In genomic region chr6:15039136-15039535, GRCh38 we compare ENCODE assay signal across 18 cellular contexts.
DNase-seq lines count a peak whose midpoint lies in the region; ATAC-seq and TF ChIP-seq lines count a peak whose summit lies in the region.
"Had no signal": no experiment of that assay in that cellular context is flagged by ENCODE, and none has a peak within 500 bp of the region (broad histone marks: within the 10 kb centered on the region; RNA-seq: fewer than 3 reads in every experiment).

No MANE protein-coding gene starts in this region.

- H3K27ac ChIP-seq in HUES6 (ENCODE audit: low read depth, low read length) (peak overlapping the region; percentile 60), coronary artery (no peak overlapping the region)
- H3K27ac ChIP-seq: GM23248, HL-60 had no signal

- no peak overlapping the region for H3K4me3 Mint-ChIP-seq in endothelial cell (ENCODE audit: unreplicated experiment)
- H3K4me3 Mint-ChIP-seq in stimulated activated naive B cell treated with anti-CD40 and anti-IgM and Interleukin-4, amounts not matched to agents 10 μg/mL and 1 μg/mL and 100 μg/mL, for 72 hours = no peak overlapping the region
- H3K4me3 Mint-ChIP-seq in activated naive CD4-positive, alpha-beta T cell treated with anti-CD3 and anti-CD28 coated beads, Interleukin-2, amount 10 ng/mL, durations not matched to agents 7 days and 5 days = no peak overlapping the region
- H3K4me3 Mint-ChIP-seq: B cell; CD4-positive, CD25-positive, alpha-beta regulatory T cell; CD8-positive, alpha-beta memory T cell had no signal

- no peak overlapping the region for H3K4me3 ChIP-seq in HUES6 (ENCODE audit: low read depth, low read length)
- H3K4me3 ChIP-seq in coronary artery = no peak overlapping the region
- H3K4me3 ChIP-seq: GM23248, HAP-1 had no signal

- H3K36me3 ChIP-seq in HUES6 (ENCODE audit: control insufficient read depth, insufficient read depth, low read length) = no peaks in the 10 kb centered on the region
- H3K36me3 ChIP-seq: HAP-1 had no signal

- TF ChIP-seq CTCF in endothelial cell (IDR thresholded peaks at IDR 0.05; ENCODE audit: unreplicated experiment) (no peak), coronary artery (IDR thresholded peaks at IDR 0.05) (no peak)

- DNase-seq in NOMO-1 treated with DMSO at 0.1 percent for 48 hours (lab: John Stamatoyannopoulos, UW; ENCODE audit: unreplicated experiment) (peak; percentile 12), NOMO-1 treated with dmso at 0.1 percent for 144 hours (lab: John Stamatoyannopoulos, UW; ENCODE audit: unreplicated experiment) (no peak), endothelial cell (ENCODE audit: low spot score) (no peak), coronary artery (ENCODE audit: low spot score) (no peak)
- no peak for DNase-seq in stimulated activated naive B cell treated with anti-CD40 and anti-IgM and Interleukin-4, amounts not matched to agents 10 μg/mL and 1 μg/mL and 100 μg/mL, for 72 hours
- no peak for DNase-seq in activated naive CD4-positive, alpha-beta T cell treated with anti-CD3 and anti-CD28 coated beads, Interleukin-2, amount 10 ng/mL, durations not matched to agents 7 days and 5 days
- DNase-seq: 8988T; C1 segment of cervical spinal cord; Caco-2; CD4-positive, CD25-positive, alpha-beta regulatory T cell; CD8-positive, alpha-beta memory T cell; GM23248; KG1 had no signal

- no peaks in the 10 kb centered on the region for H3K27me3 Mint-ChIP-seq in endothelial cell (ENCODE audit: unreplicated experiment)
- no peaks in the 10 kb centered on the region for H3K27me3 Mint-ChIP-seq in stimulated activated naive B cell treated with anti-CD40 and anti-IgM and Interleukin-4, amounts not matched to agents 10 μg/mL and 1 μg/mL and 100 μg/mL, for 72 hours
- H3K27me3 Mint-ChIP-seq in activated naive CD4-positive, alpha-beta T cell treated with anti-CD3 and anti-CD28 coated beads, Interleukin-2, amount 10 ng/mL, durations not matched to agents 7 days and 5 days = peaks cover 4% of the 10 kb centered on the region
- H3K27me3 Mint-ChIP-seq: B cell; CD4-positive, CD25-positive, alpha-beta regulatory T cell had no signal

- peaks cover 30% of the 10 kb centered on the region for H3K4me1 ChIP-seq in HUES6 (ENCODE audit: control insufficient read depth, insufficient read depth, low read length)

- H3K9me3 ChIP-seq in HUES6 (ENCODE audit: control insufficient read depth, insufficient read depth, low read depth, low read length) = no peaks in the 10 kb centered on the region
- H3K9me3 ChIP-seq: Caco-2, HAP-1 had no signal

- ATAC-seq in stimulated activated naive B cell treated with anti-CD40 and anti-IgM and Interleukin-4, amounts not matched to agents 10 μg/mL and 1 μg/mL and 100 μg/mL, for 72 hours (replicated peaks) = peak; percentile 57 to 63
- ATAC-seq in HG03442 (IDR thresholded peaks at IDR 0.05; ENCODE audit: unreplicated experiment) = no peak

- H3K27me3 ChIP-seq in HUES6 (ENCODE audit: control insufficient read depth, insufficient read depth, low read length) = no peaks in the 10 kb centered on the region

- H3K4me1 Mint-ChIP-seq in endothelial cell (ENCODE audit: unreplicated experiment) = peaks cover 25% of the 10 kb centered on the region
- peaks cover 12 to 16% of the 10 kb centered on the region in 2 donors for H3K4me1 Mint-ChIP-seq in stimulated activated naive B cell treated with anti-CD40 and anti-IgM and Interleukin-4, amounts not matched to agents 10 μg/mL and 1 μg/mL and 100 μg/mL, for 72 hours
- no peaks in the 10 kb centered on the region for H3K4me1 Mint-ChIP-seq in activated naive CD4-positive, alpha-beta T cell treated with anti-CD3 and anti-CD28 coated beads, Interleukin-2, amount 10 ng/mL, durations not matched to agents 7 days and 5 days
- H3K4me1 Mint-ChIP-seq: CD4-positive, CD25-positive, alpha-beta regulatory T cell; CD8-positive, alpha-beta memory T cell had no signal

- no peaks in the 10 kb centered on the region for H3K36me3 Mint-ChIP-seq in endothelial cell (ENCODE audit: low read depth, unreplicated experiment)
- H3K36me3 Mint-ChIP-seq in stimulated activated naive B cell treated with anti-CD40 and anti-IgM and Interleukin-4, amounts not matched to agents 10 μg/mL and 1 μg/mL and 100 μg/mL, for 72 hours = no peaks in the 10 kb centered on the region
- no peaks in the 10 kb centered on the region for H3K36me3 Mint-ChIP-seq in activated naive CD4-positive, alpha-beta T cell treated with anti-CD3 and anti-CD28 coated beads, Interleukin-2, amount 10 ng/mL, durations not matched to agents 7 days and 5 days
- H3K36me3 Mint-ChIP-seq: CD4-positive, CD25-positive, alpha-beta regulatory T cell; CD8-positive, alpha-beta memory T cell had no signal

- H3K27ac Mint-ChIP-seq in endothelial cell (ENCODE audit: unreplicated experiment) = peak overlapping the region; percentile 94
- H3K27ac Mint-ChIP-seq in stimulated activated naive B cell treated with anti-CD40 and anti-IgM and Interleukin-4, amounts not matched to agents 10 μg/mL and 1 μg/mL and 100 μg/mL, for 72 hours = no peak overlapping the region
- no peak overlapping the region for H3K27ac Mint-ChIP-seq in activated naive CD4-positive, alpha-beta T cell treated with anti-CD3 and anti-CD28 coated beads, Interleukin-2, amount 10 ng/mL, durations not matched to agents 7 days and 5 days
- H3K27ac Mint-ChIP-seq: B cell; CD4-positive, CD25-positive, alpha-beta regulatory T cell had no signal

- H3K9ac ChIP-seq in HUES6 (ENCODE audit: low read length) = no peak overlapping the region
- H3K9ac ChIP-seq: GM23248 had no signal

- CTCF ChIA-PET in activated naive CD4-positive, alpha-beta T cell treated with anti-CD3 and anti-CD28 coated beads, Interleukin-2, amount 10 ng/mL, durations not matched to agents 7 days and 5 days (lab: Charles Lee) = interaction anchor here (0.9 kb wide), 1 partner anchor 264 kb away, joined by 3 read pairs; no protein-coding TSS in a partner anchor

- H3K9me3 Mint-ChIP-seq in endothelial cell (ENCODE audit: unreplicated experiment) = no peaks in the 10 kb centered on the region
- H3K9me3 Mint-ChIP-seq in stimulated activated naive B cell treated with anti-CD40 and anti-IgM and Interleukin-4, amounts not matched to agents 10 μg/mL and 1 μg/mL and 100 μg/mL, for 72 hours = no peaks in the 10 kb centered on the region
- no peaks in the 10 kb centered on the region for H3K9me3 Mint-ChIP-seq in activated naive CD4-positive, alpha-beta T cell treated with anti-CD3 and anti-CD28 coated beads, Interleukin-2, amount 10 ng/mL, durations not matched to agents 7 days and 5 days
- H3K9me3 Mint-ChIP-seq: CD8-positive, alpha-beta memory T cell had no signal
